Comparison of ENCODE assay signal across 24 cellular contexts in genomic region chr4:138789796-138790195, GRCh38.
"Had no signal": no experiment of that assay in that cellular context is flagged by ENCODE, and none has a peak within 500 bp of the region (broad histone marks: within the 10 kb centered on the region; RNA-seq: fewer than 3 reads in every experiment).

No MANE protein-coding gene starts in this region.

- H3K4me3 ChIP-seq: esophagus muscularis mucosa, heart right ventricle, ovary, sigmoid colon, thoracic aorta, uterus had no signal

- H3K27ac Mint-ChIP-seq: activated CD4-positive, alpha-beta memory T cell treated with anti-CD3 and anti-CD28 coated beads, Interleukin-2, amount 10 ng/mL, durations not matched to agents 7 days and 5 days; activated CD4-positive, alpha-beta T cell treated with anti-CD3 and anti-CD28 coated beads, Interleukin-2, amount 10 ng/mL, durations not matched to agents 7 days and 5 days; activated T-cell treated with anti-CD3 and anti-CD28 coated beads, Interleukin-2, amount 50 U/mL, for 24 hours; progenitor cell of endocrine pancreas; stimulated activated effector memory CD8-positive, alpha-beta T cell treated with anti-CD3 and anti-CD28 coated beads, Interleukin-12 subunit alpha, Interleukin-12 subunit beta, amount 100 ng/mL, for 72 hours; stimulated activated naive CD8-positive, alpha-beta T cell treated with anti-CD3 and anti-CD28 coated beads, Interleukin-15, Interleukin-2, amounts not matched to agents 100 ng/mL and 50 ng/mL, for 24 hours had no signal

- DNase-seq: activated CD4-positive, alpha-beta memory T cell treated with anti-CD3 and anti-CD28 coated beads, Interleukin-2, amount 10 ng/mL, durations not matched to agents 7 days and 5 days; activated CD4-positive, alpha-beta T cell treated with anti-CD3 and anti-CD28 coated beads, Interleukin-2, amount 10 ng/mL, durations not matched to agents 7 days and 5 days; activated CD8-positive, alpha-beta memory T cell treated with anti-CD3 and anti-CD28 coated beads, Interleukin-2, amount 50 U/mL, for 48 hours; activated gamma-delta T cell treated with Interleukin-2 at 50 U/mL for 16 hours; activated naive CD4-positive, alpha-beta T cell treated with anti-CD3 and anti-CD28 coated beads, Interleukin-2, amount 50 U/mL, for 16 hours; activated T-cell treated with anti-CD3 and anti-CD28 coated beads, Interleukin-2, amount 50 U/mL, for 24 hours; amygdala; caudate nucleus; foreskin keratinocyte; heart right ventricle; left ventricle myocardium superior; ovary; retina; sigmoid colon; small intestine; stimulated activated CD4-positive, alpha-beta T cell treated with anti-CD3 and anti-CD28 coated beads, Interleukin-4, amount 100 ng/mL, for 24 hours; trophoblast cell; uterus had no signal

- H3K36me3 Mint-ChIP-seq: stimulated activated effector memory CD8-positive, alpha-beta T cell treated with anti-CD3 and anti-CD28 coated beads, Interleukin-12 subunit alpha, Interleukin-12 subunit beta, amount 100 ng/mL, for 72 hours had no signal

- H3K27ac ChIP-seq: esophagus muscularis mucosa, foreskin keratinocyte, heart right ventricle, ovary, sigmoid colon, thoracic aorta, uterus had no signal

- ATAC-seq: activated CD4-positive, CD25-positive, alpha-beta regulatory T cell treated with anti-CD3 and anti-CD28 coated beads, Interleukin-2, amount 50 U/mL, for 24 hours; foreskin keratinocyte; heart right ventricle; left ventricle myocardium superior; stimulated activated effector memory CD8-positive, alpha-beta T cell treated with anti-CD3 and anti-CD28 coated beads, Interleukin-12 subunit alpha, Interleukin-12 subunit beta, amount 100 ng/mL, for 72 hours had no signal

- H3K4me1 Mint-ChIP-seq: activated CD4-positive, alpha-beta memory T cell treated with anti-CD3 and anti-CD28 coated beads, Interleukin-2, amount 10 ng/mL, durations not matched to agents 7 days and 5 days; activated CD4-positive, alpha-beta T cell treated with anti-CD3 and anti-CD28 coated beads, Interleukin-2, amount 10 ng/mL, durations not matched to agents 7 days and 5 days; stimulated activated effector memory CD8-positive, alpha-beta T cell treated with anti-CD3 and anti-CD28 coated beads, Interleukin-12 subunit alpha, Interleukin-12 subunit beta, amount 100 ng/mL, for 72 hours had no signal

- H3K27me3 Mint-ChIP-seq: activated CD4-positive, alpha-beta memory T cell treated with anti-CD3 and anti-CD28 coated beads, Interleukin-2, amount 10 ng/mL, durations not matched to agents 7 days and 5 days; activated CD4-positive, alpha-beta T cell treated with anti-CD3 and anti-CD28 coated beads, Interleukin-2, amount 10 ng/mL, durations not matched to agents 7 days and 5 days; activated T-cell treated with anti-CD3 and anti-CD28 coated beads, Interleukin-2, amount 50 U/mL, for 24 hours; progenitor cell of endocrine pancreas; stimulated activated naive CD8-positive, alpha-beta T cell treated with anti-CD3 and anti-CD28 coated beads, Interleukin-15, Interleukin-2, amounts not matched to agents 100 ng/mL and 50 ng/mL, for 24 hours had no signal

- H3K36me3 ChIP-seq: esophagus muscularis mucosa, heart right ventricle, ovary, sigmoid colon, thoracic aorta, uterus had no signal

- H3K27me3 ChIP-seq: esophagus muscularis mucosa, heart right ventricle, ovary, sigmoid colon, uterus had no signal

- H3K4me1 ChIP-seq: esophagus muscularis mucosa, foreskin keratinocyte, heart right ventricle, sigmoid colon, uterus had no signal

- H3K4me3 Mint-ChIP-seq: activated CD4-positive, alpha-beta memory T cell treated with anti-CD3 and anti-CD28 coated beads, Interleukin-2, amount 10 ng/mL, durations not matched to agents 7 days and 5 days; activated CD4-positive, alpha-beta T cell treated with anti-CD3 and anti-CD28 coated beads, Interleukin-2, amount 10 ng/mL, durations not matched to agents 7 days and 5 days; activated T-cell treated with anti-CD3 and anti-CD28 coated beads, Interleukin-2, amount 50 U/mL, for 24 hours; stimulated activated effector memory CD8-positive, alpha-beta T cell treated with anti-CD3 and anti-CD28 coated beads, Interleukin-12 subunit alpha, Interleukin-12 subunit beta, amount 100 ng/mL, for 72 hours; stimulated activated naive CD8-positive, alpha-beta T cell treated with anti-CD3 and anti-CD28 coated beads, Interleukin-15, Interleukin-2, amounts not matched to agents 100 ng/mL and 50 ng/mL, for 24 hours had no signal

- H3K9me3 Mint-ChIP-seq: activated CD4-positive, alpha-beta memory T cell treated with anti-CD3 and anti-CD28 coated beads, Interleukin-2, amount 10 ng/mL, durations not matched to agents 7 days and 5 days; activated CD4-positive, alpha-beta T cell treated with anti-CD3 and anti-CD28 coated beads, Interleukin-2, amount 10 ng/mL, durations not matched to agents 7 days and 5 days; activated T-cell treated with anti-CD3 and anti-CD28 coated beads, Interleukin-2, amount 50 U/mL, for 24 hours; stimulated activated naive CD8-positive, alpha-beta T cell treated with anti-CD3 and anti-CD28 coated beads, Interleukin-15, Interleukin-2, amounts not matched to agents 100 ng/mL and 50 ng/mL, for 24 hours had no signal

- H3K9me3 ChIP-seq: esophagus muscularis mucosa, heart right ventricle, ovary, sigmoid colon, thoracic aorta, uterus had no signal
